In genomic region chrX:131675596-131676194, GRCh38 we compare ENCODE assay signal across 9 cellular contexts.
DNase-seq lines count a peak whose midpoint lies in the region; ATAC-seq and TF ChIP-seq lines count a peak whose summit lies in the region.
"Had no signal": no experiment of that assay in that cellular context is flagged by ENCODE, and none has a peak within 500 bp of the region (broad histone marks: within the 10 kb centered on the region; RNA-seq: fewer than 3 reads in every experiment).

No MANE protein-coding gene starts in this region.

- no peak overlapping the region for H3K27ac Mint-ChIP-seq in stimulated activated memory B cell treated with anti-CD40 and anti-IgM and Interleukin-4, amounts not matched to agents 10 μg/mL and 1 μg/mL and 100 μg/mL, for 72 hours
- H3K27ac Mint-ChIP-seq: T-helper 1 cell treated with Interleukin-12 subunit alpha and Interleukin-12 subunit beta and Interleukin-4 antibody, amounts not matched to agents 30 μg/mL and 1 μg/mL, for 36 hours had no signal

- no peak overlapping the region for H3K4me3 ChIP-seq in GM12875 (ENCODE audit: low read depth, low read length)

- ATAC-seq in HG02759 (IDR thresholded peaks at IDR 0.05; ENCODE audit: unreplicated experiment), result peak; percentile 54
- no peak for ATAC-seq in GM18520 (IDR thresholded peaks at IDR 0.05; ENCODE audit: unreplicated experiment)
- ATAC-seq in HG02970 (IDR thresholded peaks at IDR 0.05; ENCODE audit: low FRiP score, unreplicated experiment), result no peak
- ATAC-seq in stimulated activated memory B cell treated with anti-CD40 and anti-IgM and Interleukin-4, amounts not matched to agents 10 μg/mL and 1 μg/mL and 100 μg/mL, for 72 hours, result no peak

- no peaks in the 10 kb centered on the region for H3K9me3 Mint-ChIP-seq in stimulated activated memory B cell treated with anti-CD40 and anti-IgM and Interleukin-4, amounts not matched to agents 10 μg/mL and 1 μg/mL and 100 μg/mL, for 72 hours
- H3K9me3 Mint-ChIP-seq: naive B cell; T-helper 1 cell treated with Interleukin-12 subunit alpha and Interleukin-12 subunit beta and Interleukin-4 antibody, amounts not matched to agents 30 μg/mL and 1 μg/mL, for 36 hours had no signal

- no peaks in the 10 kb centered on the region for H3K36me3 Mint-ChIP-seq in stimulated activated memory B cell treated with anti-CD40 and anti-IgM and Interleukin-4, amounts not matched to agents 10 μg/mL and 1 μg/mL and 100 μg/mL, for 72 hours
- H3K36me3 Mint-ChIP-seq: naive B cell had no signal

- peak; percentile 60 for DNase-seq in SIG-M5 treated with dmso at 0.1 percent for 504 hours (lab: John Stamatoyannopoulos, UW; ENCODE audit: unreplicated experiment)
- peak; percentile 23 for DNase-seq in kidney tubule cell (ENCODE audit: low spot score)
- DNase-seq: naive B cell had no signal

- H3K27me3 Mint-ChIP-seq in stimulated activated memory B cell treated with anti-CD40 and anti-IgM and Interleukin-4, amounts not matched to agents 10 μg/mL and 1 μg/mL and 100 μg/mL, for 72 hours, result no peaks in the 10 kb centered on the region

- no peak overlapping the region for H3K4me3 Mint-ChIP-seq in stimulated activated memory B cell treated with anti-CD40 and anti-IgM and Interleukin-4, amounts not matched to agents 10 μg/mL and 1 μg/mL and 100 μg/mL, for 72 hours
- H3K4me3 Mint-ChIP-seq: naive B cell; T-helper 1 cell treated with Interleukin-12 subunit alpha and Interleukin-12 subunit beta and Interleukin-4 antibody, amounts not matched to agents 30 μg/mL and 1 μg/mL, for 36 hours had no signal

- H3K4me1 Mint-ChIP-seq in stimulated activated memory B cell treated with anti-CD40 and anti-IgM and Interleukin-4, amounts not matched to agents 10 μg/mL and 1 μg/mL and 100 μg/mL, for 72 hours, result no peaks in the 10 kb centered on the region

- peak; percentile 71 for TF ChIP-seq CTCF in GM12875 (IDR thresholded peaks at IDR 0.05; ENCODE audit: borderline replicate concordance, insufficient read depth, low read depth, low read length)
